Comparison of ENCODE assay signal across 11 cellular contexts in genomic region chr1:235601087-235601486, GRCh38. TPM values are rescaled to one million over a fixed set of nuclear protein-coding genes. Genes with fewer than 3 reads are reported as not detected.
DNase-seq lines count a peak whose midpoint lies in the region; ATAC-seq and TF ChIP-seq lines count a peak whose summit lies in the region.
"Had no signal": no experiment of that assay in that cellular context is flagged by ENCODE, and none has a peak within 500 bp of the region (broad histone marks: within the 10 kb centered on the region; RNA-seq: fewer than 3 reads in every experiment).

No MANE protein-coding gene starts in this region.

- ATAC-seq in WTC11 (peak; percentile 87), GM18505 (IDR thresholded peaks at IDR 0.05; ENCODE audit: unreplicated experiment) (no peak)
- ATAC-seq: pancreas had no signal

- H3K27me3 Mint-ChIP-seq in WTC11 (ENCODE audit: low read depth): no peaks in the 10 kb centered on the region
- H3K27me3 Mint-ChIP-seq in CD4-positive, alpha-beta memory T cell: no peaks in the 10 kb centered on the region

- H3K4me3 Mint-ChIP-seq in WTC11: no peak overlapping the region
- no peak overlapping the region for H3K4me3 Mint-ChIP-seq in CD4-positive, alpha-beta memory T cell

- no peak for TF ChIP-seq POLR2A in GM18505 (IDR thresholded peaks at IDR 0.05; ENCODE audit: borderline replicate concordance, extremely low read depth, insufficient read depth, insufficient read length)

- H3K4me1 ChIP-seq in CD4-positive, alpha-beta memory T cell (ENCODE audit: insufficient read depth, low read length): no peaks in the 10 kb centered on the region
- H3K4me1 ChIP-seq: pancreas, transverse colon had no signal

- no peak overlapping the region for H3K27ac ChIP-seq in CD4-positive, alpha-beta memory T cell (ENCODE audit: low read depth, low read length)
- H3K27ac ChIP-seq: pancreas, transverse colon had no signal

- 0 out of 2 replicates have a peak, but pooled peaks cover 2% of the 10 kb centered on the region for H3K27me3 ChIP-seq in BJ (ENCODE audit: control insufficient read depth, insufficient read depth, low read length)
- H3K27me3 ChIP-seq in H7 (ENCODE audit: control insufficient read depth, insufficient read depth, low read length): no peaks in the 10 kb centered on the region
- no peaks in the 10 kb centered on the region for H3K27me3 ChIP-seq in kidney epithelial cell (ENCODE audit: control insufficient read depth, insufficient read depth, low read length)
- no peaks in the 10 kb centered on the region for H3K27me3 ChIP-seq in CD4-positive, alpha-beta memory T cell (ENCODE audit: insufficient read depth, low read length)
- H3K27me3 ChIP-seq: pancreas, transverse colon had no signal

- peaks cover 8% of the 10 kb centered on the region; the same call in 1 of the 2 replicates for H3K4me1 Mint-ChIP-seq in WTC11
- no peaks in the 10 kb centered on the region for H3K4me1 Mint-ChIP-seq in CD4-positive, alpha-beta memory T cell

- H3K9me3 ChIP-seq in CD4-positive, alpha-beta memory T cell (ENCODE audit: control insufficient read depth in 1 of 2, low read length in 2 of 2): no peaks in the 10 kb centered on the region
- H3K9me3 ChIP-seq: pancreas, transverse colon had no signal

- intact Hi-C loops in CD4-positive, alpha-beta memory T cell (cut with micrococcal nuclease): no loop called here

- H3K27ac Mint-ChIP-seq in WTC11: no peak overlapping the region
- no peak overlapping the region for H3K27ac Mint-ChIP-seq in CD4-positive, alpha-beta memory T cell

- no peaks in the 10 kb centered on the region for H3K36me3 Mint-ChIP-seq in WTC11
- no peaks in the 10 kb centered on the region for H3K36me3 Mint-ChIP-seq in CD4-positive, alpha-beta memory T cell

- H3K9me3 Mint-ChIP-seq in WTC11: no peaks in the 10 kb centered on the region
- no peaks in the 10 kb centered on the region for H3K9me3 Mint-ChIP-seq in CD4-positive, alpha-beta memory T cell

- peak; percentile 46 for TF ChIP-seq CTCF in BJ (IDR thresholded peaks at IDR 0.05; ENCODE audit: insufficient read depth, low read depth, low read length)
- peak; percentile 40; the same call in 1 of the 2 replicates for TF ChIP-seq CTCF in WTC11 (IDR thresholded peaks at IDR 0.05)
- peak; percentile 48 for TF ChIP-seq CTCF in kidney epithelial cell (IDR thresholded peaks at IDR 0.05; ENCODE audit: insufficient read depth, low read length, poor library complexity, severe bottlenecking)

- POLR2A ChIA-PET in BJ (lab: Charles Lee): no interaction called here
- POLR2A ChIA-PET in WTC11 (lab: Charles Lee): no interaction called here
- POLR2A ChIA-PET in CD4-positive, alpha-beta memory T cell (lab: Charles Lee; ENCODE audit: partially characterized antibody): no interaction called here

- no peak for DNase-seq in BJ (ENCODE audit: low read depth)
- DNase-seq in H7: peak; percentile 68
- peak; percentile 70 for DNase-seq in WTC11 (ENCODE audit: low spot score)
- DNase-seq in kidney epithelial cell (ENCODE audit: low read depth): no peak
- DNase-seq in NCI-H2107 treated with DMSO at 0.1 percent for 48 hours (lab: John Stamatoyannopoulos, UW; ENCODE audit: unreplicated experiment): no peak
- DNase-seq in CD4-positive, alpha-beta memory T cell: no peak
- DNase-seq in NCI-H510A (lab: John Stamatoyannopoulos, UW): no peak
- DNase-seq: Right ventricle myocardium superior, transverse colon had no signal

- CTCF ChIA-PET in BJ (lab: Yijun Ruan, JAX) (interaction anchor here (0.9 to 3.2 kb wide), 13 partner anchors 8 to 159 kb away, joined by 3 to 15 read pairs (median 4); no protein-coding TSS in a partner anchor), WTC11 (lab: Charles Lee) (interaction anchor here (0.6 to 4.5 kb wide), 51 partner anchors 9 to 371 kb away, joined by 3 to 41 read pairs (median 6); partner anchors contain the start of gene B3GALNT2)
- CTCF ChIA-PET in CD4-positive, alpha-beta memory T cell (lab: Charles Lee; ENCODE audit: partially characterized antibody): interaction anchor here (0.9 to 2.4 kb wide), 13 partner anchors 10 to 507 kb away, joined by 3 to 10 read pairs (median 4); no protein-coding TSS in a partner anchor

- H3K36me3 ChIP-seq in BJ (ENCODE audit: control insufficient read depth, insufficient read depth, low read length): no peaks in the 10 kb centered on the region
- no peaks in the 10 kb centered on the region for H3K36me3 ChIP-seq in H7 (replicated peaks; ENCODE audit: control insufficient read depth, insufficient read depth, low read length)
- no peaks in the 10 kb centered on the region for H3K36me3 ChIP-seq in kidney epithelial cell (ENCODE audit: control insufficient read depth, insufficient read depth, low read length)
- H3K36me3 ChIP-seq in CD4-positive, alpha-beta memory T cell (ENCODE audit: insufficient read depth, low read length): no peaks in the 10 kb centered on the region
- H3K36me3 ChIP-seq: pancreas, transverse colon had no signal

- H3K4me3 ChIP-seq in BJ (ENCODE audit: low read depth, low read length): no peak overlapping the region
- no peak overlapping the region for H3K4me3 ChIP-seq in H7 (ENCODE audit: insufficient read depth, low read depth, low read length)
- no peak overlapping the region for H3K4me3 ChIP-seq in kidney epithelial cell (ENCODE audit: low read depth, low read length)
- H3K4me3 ChIP-seq in CD4-positive, alpha-beta memory T cell (ENCODE audit: low read length in 2 of 2): no peak overlapping the region
- H3K4me3 ChIP-seq: pancreas, transverse colon had no signal

TF ChIP-seq in WTC11, 78 proteins besides CTCF, POLR2A, EP300 and RAD21 (continues in another document):
- TF ChIP-seq ZNF425 (CRISPR knock-in tag; conservative IDR thresholded peaks at IDR 0.05): no peak
- TF ChIP-seq MYBL2 (CRISPR knock-in tag; IDR thresholded peaks at IDR 0.05): no peak
- no peak for TF ChIP-seq ZNF317 (CRISPR knock-in tag; IDR thresholded peaks at IDR 0.05; ENCODE audit: borderline replicate concordance, low read depth)
- TF ChIP-seq EMX1 (CRISPR knock-in tag; IDR thresholded peaks at IDR 0.05): no peak
- TF ChIP-seq, protein P1, sequence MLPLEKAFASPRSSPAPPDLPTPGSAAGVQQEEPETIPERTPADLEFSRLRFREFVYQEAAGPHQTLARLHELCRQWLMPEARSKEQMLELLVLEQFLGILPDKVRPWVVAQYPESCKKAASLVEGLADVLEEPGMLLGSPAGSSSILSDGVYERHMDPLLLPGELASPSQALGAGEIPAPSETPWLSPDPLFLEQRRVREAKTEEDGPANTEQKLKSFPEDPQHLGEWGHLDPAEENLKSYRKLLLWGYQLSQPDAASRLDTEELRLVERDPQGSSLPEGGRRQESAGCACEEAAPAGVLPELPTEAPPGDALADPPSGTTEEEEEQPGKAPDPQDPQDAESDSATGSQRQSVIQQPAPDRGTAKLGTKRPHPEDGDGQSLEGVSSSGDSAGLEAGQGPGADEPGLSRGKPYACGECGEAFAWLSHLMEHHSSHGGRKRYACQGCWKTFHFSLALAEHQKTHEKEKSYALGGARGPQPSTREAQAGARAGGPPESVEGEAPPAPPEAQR (CRISPR knock-in tag; IDR thresholded peaks at IDR 0.05): no peak
- TF ChIP-seq, protein P2, sequence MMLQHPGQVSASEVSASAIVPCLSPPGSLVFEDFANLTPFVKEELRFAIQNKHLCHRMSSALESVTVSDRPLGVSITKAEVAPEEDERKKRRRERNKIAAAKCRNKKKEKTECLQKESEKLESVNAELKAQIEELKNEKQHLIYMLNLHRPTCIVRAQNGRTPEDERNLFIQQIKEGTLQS (CRISPR knock-in tag; conservative IDR thresholded peaks at IDR 0.05): no peak
- no peak for TF ChIP-seq ZNF423 (CRISPR knock-in tag; IDR thresholded peaks at IDR 0.05)
- no peak for TF ChIP-seq TCF7 (CRISPR knock-in tag; IDR thresholded peaks at IDR 0.05; ENCODE audit: low read depth)
- TF ChIP-seq USF1 (CRISPR knock-in tag; IDR thresholded peaks at IDR 0.05): no peak

RNA-seq across cellular contexts. Expression of gene GNG4, which starts 48.5 kb away (rescaled TPM):
- 0.09 and 0.12 TPM in 2 replicates for polyA plus RNA-seq in BJ (2011; rRNA removed)
- polyA minus RNA-seq in BJ (2011; rRNA and poly(A)+ RNA removed): 0.10 TPM in 1 of 2 replicates, not detected in the other
- 31.6 and 39.0 TPM in 2 replicates for total RNA-seq in H7 (2014; rRNA removed; shearing (Covaris generic))
- total RNA-seq in WTC11 (2021): 38.3 to 40.9 TPM (median 40.8 TPM) in 3 replicates
- 0.54 and 0.68 TPM in 2 replicates for total RNA-seq in kidney epithelial cell
- under 1 TPM in 1 of 2 experiments, not detected in 1; 0.19 TPM for total RNA-seq in CD4-positive, alpha-beta memory T cell
- not detected for polyA plus RNA-seq in CD4-positive, alpha-beta memory T cell
- total RNA-seq: Right ventricle myocardium superior had no signal

Comparison
In these comparisons a context has a peak if more than half of its experiments do, and no peak if none do; other contexts are left out.
1. DNase-seq: peak in H7 (single experiment) and WTC11 (single experiment); none in BJ (single experiment), kidney epithelial cell (single experiment), NCI-H2107 treated with DMSO at 0.1 percent for 48 hours (single experiment), CD4-positive, alpha-beta memory T cell (0 of 5) and NCI-H510A (single experiment).
2. RNA of gene GNG4, which starts 48.5 kb away (total RNA-seq): 31.6 to 39.0 TPM in H7 and 38.3 to 40.9 TPM in WTC11; 0.54 to 0.68 TPM in kidney epithelial cell and 0.19 TPM in CD4-positive, alpha-beta memory T cell; every median in the first group is over 10 times any median in the second.
3. Peak in every context shown above with its lines, with median percentiles within 50 percentile points of each other: CTCF ChIP-seq.